Comparison of ENCODE assay signal across 16 cellular contexts in the genomic region with DNA sequence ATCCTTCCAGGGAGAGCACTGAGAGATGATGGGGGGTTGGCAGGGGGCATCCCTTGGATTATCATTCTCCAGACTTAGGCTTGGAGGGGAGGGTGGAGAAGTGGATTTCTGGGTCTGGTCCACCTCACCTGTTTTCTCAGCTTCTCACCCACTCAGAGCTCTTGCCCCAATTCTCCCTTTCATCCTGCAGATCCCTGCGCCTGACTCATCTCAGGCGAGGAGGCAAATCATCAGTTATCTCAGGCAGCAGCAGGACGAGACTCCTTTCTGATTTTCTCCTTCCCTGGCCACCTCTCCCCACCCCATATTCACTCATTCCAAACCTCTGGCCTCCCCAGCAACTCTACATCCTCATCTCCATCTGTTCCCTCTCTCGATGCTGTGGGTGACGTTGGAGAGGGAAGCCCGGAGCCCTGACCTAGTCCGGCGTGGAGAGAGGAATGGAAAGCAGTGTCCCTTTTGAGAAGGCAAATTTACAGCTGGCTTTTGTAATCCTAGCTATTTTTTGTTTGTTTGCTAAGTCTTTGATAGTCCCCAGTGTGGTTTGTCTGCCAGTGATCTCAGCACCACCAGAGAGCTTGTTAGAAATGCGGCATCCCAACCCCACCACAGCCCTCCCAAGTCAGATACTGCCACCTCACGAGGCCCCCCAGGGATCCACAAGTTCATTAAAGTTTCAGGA. TPM values are rescaled to one million over a fixed set of nuclear protein-coding genes. Genes with fewer than 3 reads are reported as not detected.
DNase-seq lines count a peak whose midpoint lies in the region; ATAC-seq and TF ChIP-seq lines count a peak whose summit lies in the region.
"Had no signal": no experiment of that assay in that cellular context is flagged by ENCODE, and none has a peak within 500 bp of the region (broad histone marks: within the 10 kb centered on the region; RNA-seq: fewer than 3 reads in every experiment).

No MANE protein-coding gene starts in this region.

- H3K27ac ChIP-seq in IMR-90 (ENCODE audit: insufficient read depth, low read length), result no peak overlapping the region
- no peak overlapping the region for H3K27ac ChIP-seq in neuronal stem cell (replicated peaks; ENCODE audit: low read length)
- H3K27ac ChIP-seq: A549, gastroesophageal sphincter, stomach had no signal

- H2BK15ac ChIP-seq in IMR-90 (ENCODE audit: low read depth, low read length) (no peak overlapping the region), neuronal stem cell (ENCODE audit: low read length) (no peak overlapping the region)

- peaks cover 50% of the 10 kb centered on the region for H3K36me3 Mint-ChIP-seq in activated CD4-positive, alpha-beta T cell treated with anti-CD3 and anti-CD28 coated beads, Interleukin-2, amount 10 ng/mL, durations not matched to agents 24 days and 14 days (ENCODE audit: low read depth)

- H2AFZ ChIP-seq in IMR-90 (replicated peaks; ENCODE audit: low read length, poor library complexity) (no peak overlapping the region), neuronal stem cell (ENCODE audit: low read length) (no peak overlapping the region)

- H3K4ac ChIP-seq in IMR-90 (ENCODE audit: low read depth, low read length) (no peak overlapping the region), neuronal stem cell (ENCODE audit: low read length) (no peak overlapping the region)

- H3K14ac ChIP-seq in IMR-90 (replicated peaks; ENCODE audit: low read depth, low read length) (no peak overlapping the region), neuronal stem cell (ENCODE audit: low read length) (no peak overlapping the region)

- POLR2A ChIA-PET in IMR-90 (lab: Charles Lee; ENCODE audit: unreplicated experiment), result interaction anchor here (1.0 kb wide), 1 partner anchor 22 kb away, joined by 4 read pairs; no protein-coding TSS in a partner anchor

- H3K4me1 ChIP-seq in IMR-90 (ENCODE audit: control insufficient read depth, insufficient read depth, low read length) (no peaks in the 10 kb centered on the region), neuronal stem cell (ENCODE audit: control insufficient read depth in 2 of 2, insufficient read depth in 1 of 2, low read depth in 1 of 2, low read length in 2 of 2) (no peaks in the 10 kb centered on the region)

- CTCF ChIA-PET in IMR-90 (lab: Yijun Ruan, JAX), result no interaction called here

- H3K23ac ChIP-seq in IMR-90 (ENCODE audit: low read depth, low read length), result no peak overlapping the region
- no peak overlapping the region for H3K23ac ChIP-seq in neuronal stem cell (ENCODE audit: low read depth, low read length, poor library complexity)

- peaks cover 7 to 29% of the 10 kb centered on the region in 2 experiments; a peak in 3 of 4 replicates for H3K79me1 ChIP-seq in IMR-90 (ENCODE audit: low read depth in 1 of 2, low read length in 2 of 2)
- H3K79me1 ChIP-seq in neuronal stem cell (ENCODE audit: low read depth, low read length), result no peaks in the 10 kb centered on the region

- H3K56ac ChIP-seq in IMR-90 (ENCODE audit: extremely low read depth, insufficient read depth, low read length), result no peak overlapping the region

- H2BK20ac ChIP-seq in IMR-90 (ENCODE audit: low read depth, low read length), result no peak overlapping the region

- H3K27ac Mint-ChIP-seq in activated CD4-positive, alpha-beta T cell treated with anti-CD3 and anti-CD28 coated beads, Interleukin-2, amount 10 ng/mL, durations not matched to agents 24 days and 14 days, result peak overlapping the region; percentile 10
- H3K27ac Mint-ChIP-seq: IgD-negative memory B cell, WTC11 had no signal

- no peaks in the 10 kb centered on the region for H4K20me1 ChIP-seq in IMR-90 (ENCODE audit: insufficient read depth, low read length)

- no peak overlapping the region for H2BK5ac ChIP-seq in IMR-90 (ENCODE audit: low read depth, low read length, poor library complexity, severe bottlenecking)
- no peak overlapping the region for H2BK5ac ChIP-seq in neuronal stem cell (ENCODE audit: low read length)

- no peak overlapping the region for H4K8ac ChIP-seq in IMR-90 (ENCODE audit: low read depth in 2 of 2, low read length in 2 of 2)
- H4K8ac ChIP-seq in neuronal stem cell (ENCODE audit: low read depth, low read length), result peak overlapping the region; percentile 43

- H3K27me3 ChIP-seq in IMR-90 (ENCODE audit: control insufficient read depth, insufficient read depth, low read length) (no peaks in the 10 kb centered on the region), neuronal stem cell (ENCODE audit: control insufficient read depth in 3 of 3, insufficient read depth in 3 of 3, low read depth in 1 of 3, low read length in 3 of 3) (no peaks in the 10 kb centered on the region)
- H3K27me3 ChIP-seq: gastroesophageal sphincter, stomach had no signal

- peaks cover 56% of the 10 kb centered on the region for H3K4me1 Mint-ChIP-seq in activated CD4-positive, alpha-beta T cell treated with anti-CD3 and anti-CD28 coated beads, Interleukin-2, amount 10 ng/mL, durations not matched to agents 24 days and 14 days
- H3K4me1 Mint-ChIP-seq: nephron had no signal

- H4K5ac ChIP-seq in IMR-90 (ENCODE audit: low read depth, low read length), result no peak overlapping the region

- no peak for DNase-seq in activated CD4-positive, alpha-beta T cell treated with anti-CD3 and anti-CD28 coated beads, Interleukin-2, amount 10 ng/mL, durations not matched to agents 24 days and 14 days
- DNase-seq in activated CD4-positive, alpha-beta T cell treated with anti-CD3 and anti-CD28 coated beads, Interleukin-2, amount 50 U/mL, for 1 hour, result no peak
- DNase-seq in IMR-90, result no peak
- DNase-seq in astrocyte of the hippocampus (ENCODE audit: low read depth, low spot score), result peak; percentile 53
- DNase-seq in neuronal stem cell (ENCODE audit: low spot score), result no peak
- DNase-seq in NAMALWA (ENCODE audit: low spot score), result no peak
- DNase-seq: cerebellar nuclear complex, NCI-H1092, stomach had no signal

- H2BK120ac ChIP-seq in IMR-90 (ENCODE audit: low read depth, low read length) (no peak overlapping the region), neuronal stem cell (ENCODE audit: low read depth, low read length) (no peak overlapping the region)

- H3K4me3 Mint-ChIP-seq in activated CD4-positive, alpha-beta T cell treated with anti-CD3 and anti-CD28 coated beads, Interleukin-2, amount 10 ng/mL, durations not matched to agents 24 days and 14 days, result no peak overlapping the region
- H3K4me3 Mint-ChIP-seq: IgD-negative memory B cell, nephron, WTC11 had no signal

- no peaks in the 10 kb centered on the region for H3K9me3 ChIP-seq in IMR-90 (ENCODE audit: control insufficient read depth, insufficient read depth, low read length)
- H3K9me3 ChIP-seq in neuronal stem cell (replicated peaks in 1 of 2; ENCODE audit: control insufficient read depth in 2 of 2, insufficient read depth in 1 of 2, low read depth in 1 of 2, low read length in 2 of 2), result peaks cover 4 to 27% of the 10 kb centered on the region in 2 donors
- H3K9me3 ChIP-seq: A549, gastroesophageal sphincter, stomach had no signal

- in situ Hi-C loops in IMR-90 (cut with MboI; ENCODE audit: low sequenced_read_pairs), result loop anchor here (25.0 kb wide), 1 partner anchor 622 kb away; no protein-coding TSS in a partner anchor

- BruUV-seq in IMR-90 (replicated peaks; lab: Mats Ljungman, UMichigan), result no TSS peak

- no peak overlapping the region for H2BK12ac ChIP-seq in neuronal stem cell (ENCODE audit: low read length)

- H3K9me3 Mint-ChIP-seq in activated CD4-positive, alpha-beta T cell treated with anti-CD3 and anti-CD28 coated beads, Interleukin-2, amount 10 ng/mL, durations not matched to agents 24 days and 14 days, result peaks cover 22% of the 10 kb centered on the region

- no peak overlapping the region for H3K4me3 ChIP-seq in IMR-90 (ENCODE audit: insufficient read depth, low read depth, low read length)
- H3K4me3 ChIP-seq in neuronal stem cell (ENCODE audit: low read length in 2 of 2), result no peak overlapping the region
- H3K4me3 ChIP-seq: A549, gastroesophageal sphincter, stomach had no signal

- ATAC-seq in IMR-90 (ENCODE audit: low read depth), result no peak
- ATAC-seq in HG03095 (IDR thresholded peaks at IDR 0.05; ENCODE audit: unreplicated experiment), result no peak
- ATAC-seq in GM21381 (IDR thresholded peaks at IDR 0.05; ENCODE audit: unreplicated experiment), result no peak
- ATAC-seq: A549, gastroesophageal sphincter, WTC11 had no signal

- H3K18ac ChIP-seq in IMR-90 (ENCODE audit: low read depth, low read length) (no peak overlapping the region), neuronal stem cell (ENCODE audit: low read length) (no peak overlapping the region)

- H3K4me2 ChIP-seq in IMR-90 (ENCODE audit: low read depth, low read length), result no peak overlapping the region
- H3K4me2 ChIP-seq in neuronal stem cell (ENCODE audit: insufficient read depth, low read length, poor library complexity, severe bottlenecking), result no peak overlapping the region
- H3K4me2 ChIP-seq: A549 had no signal

- TF ChIP-seq CTCF in IMR-90 (conservative IDR thresholded peaks at IDR 0.05; ENCODE audit: low read depth, low read length), result no peak

- peaks cover 11% of the 10 kb centered on the region; the same call in 1 of the 2 replicates for H3K9me1 ChIP-seq in IMR-90 (ENCODE audit: insufficient read depth, low read length)

- intact Hi-C loops in activated CD4-positive, alpha-beta T cell treated with anti-CD3 and anti-CD28 coated beads, Interleukin-2, amount 10 ng/mL, durations not matched to agents 24 days and 14 days (cut with micrococcal nuclease), result loop anchor here (5.0 kb wide), 1 partner anchor 33 kb away; no protein-coding TSS in a partner anchor
- intact Hi-C loops in IMR-90 (cut with micrococcal nuclease), result no loop called here

- H2AK9ac ChIP-seq in IMR-90 (replicated peaks; ENCODE audit: low read depth, low read length, poor library complexity), result peak overlapping the region; percentile 1

- no peak for TF ChIP-seq RAD21 in IMR-90 (IDR thresholded peaks at IDR 0.05; ENCODE audit: low read length)

- H3K9ac ChIP-seq in IMR-90 (ENCODE audit: low read depth, low read length) (no peak overlapping the region), neuronal stem cell (ENCODE audit: low read depth, low read length, poor library complexity) (no peak overlapping the region)

- 86% methylated on average over 4 of the region's 10 CpGs; no CpG with 5 or more reads in 1 of the 2 experiments for WGBS in IMR-90 (ENCODE audit: extremely low coverage in 2 of 2, insufficient read length in 1 of 2), 2 experiments
- WGBS in neuronal stem cell (ENCODE audit: extremely low coverage in 2 of 2, insufficient read length in 2 of 2, insufficient replicate concordance in 1 of 2), 2 donors, result no CpG with 5 or more reads among the region's 10 CpGs

- H2AK5ac ChIP-seq in IMR-90 (ENCODE audit: low read depth, low read length) (no peak overlapping the region), neuronal stem cell (ENCODE audit: low read depth, low read length) (no peak overlapping the region)

- H3K36me3 ChIP-seq in IMR-90 (ENCODE audit: control insufficient read depth, insufficient read depth, low read length) (peaks cover 19% of the 10 kb centered on the region), neuronal stem cell (replicated peaks in 1 of 2; ENCODE audit: control insufficient read depth in 2 of 2, insufficient read depth in 2 of 2, low read length in 2 of 2) (peaks cover 5 to 57% of the 10 kb centered on the region in 2 donors)

- H3K27me3 Mint-ChIP-seq in activated CD4-positive, alpha-beta T cell treated with anti-CD3 and anti-CD28 coated beads, Interleukin-2, amount 10 ng/mL, durations not matched to agents 24 days and 14 days, result no peaks in the 10 kb centered on the region
- H3K27me3 Mint-ChIP-seq: IgD-negative memory B cell had no signal

- no peak overlapping the region for H4K91ac ChIP-seq in IMR-90 (ENCODE audit: insufficient read depth, low read depth, low read length)
- H4K91ac ChIP-seq in neuronal stem cell (ENCODE audit: low read depth, low read length, poor library complexity), result no peak overlapping the region

- no peak for TF ChIP-seq POLR2A in IMR-90 (IDR thresholded peaks at IDR 0.05; ENCODE audit: low read depth, low read length)

- dilution Hi-C loops in IMR-90 (cut with HindIII; ENCODE audit: low sequenced_read_pairs, unreplicated experiment), result no loop called here

RNA-seq across cellular contexts. Expression of a gene that starts 24.0 kb away (rescaled TPM):
- 2,188 and 2,224 TPM in 2 replicates for total RNA-seq in activated CD4-positive, alpha-beta T cell treated with anti-CD3 and anti-CD28 coated beads, Interleukin-2, amount 10 ng/mL, durations not matched to agents 24 days and 14 days
- 1,663 and 1,699 TPM in 2 replicates for total RNA-seq in IMR-90 (2012; rRNA removed)
- 2,407 and 2,665 TPM in 2 replicates for polyA plus RNA-seq in IMR-90 (2012; rRNA removed)
- polyA plus RNA-seq in IMR-90 (2012; cell fraction: cytosol; rRNA removed), result 1,735 and 3,996 TPM in 2 replicates
- polyA plus RNA-seq in IMR-90 (2012; cell fraction: nucleus; rRNA removed; ENCODE audit: low replicate concordance), result 731 and 1,213 TPM in 2 replicates
- polyA plus RNA-seq in neuronal stem cell (2013, experiment 1 of 2), result 2,914 TPM
- polyA plus RNA-seq in neuronal stem cell (2013, experiment 2 of 2), result 3,114 TPM

RNA-seq across cellular contexts. Expression of a gene that starts 53.2 kb away (rescaled TPM):
- 12.9 and 14.2 TPM in 2 replicates for total RNA-seq in activated CD4-positive, alpha-beta T cell treated with anti-CD3 and anti-CD28 coated beads, Interleukin-2, amount 10 ng/mL, durations not matched to agents 24 days and 14 days
- total RNA-seq in IMR-90 (2012; rRNA removed), result 15.3 and 19.4 TPM in 2 replicates
- polyA plus RNA-seq in IMR-90 (2012; rRNA removed), result 8.9 and 9.9 TPM in 2 replicates
- 2.1 and 4.5 TPM in 2 replicates for polyA plus RNA-seq in IMR-90 (2012; cell fraction: cytosol; rRNA removed)
- polyA plus RNA-seq in IMR-90 (2012; cell fraction: nucleus; rRNA removed; ENCODE audit: low replicate concordance), result 1.4 and 9.6 TPM in 2 replicates
- 8.0 TPM for polyA plus RNA-seq in neuronal stem cell (2013, experiment 1 of 2)
- polyA plus RNA-seq in neuronal stem cell (2013, experiment 2 of 2), result 9.0 TPM
